Comparison of ENCODE assay signal across 14 cellular contexts in the genomic region with DNA sequence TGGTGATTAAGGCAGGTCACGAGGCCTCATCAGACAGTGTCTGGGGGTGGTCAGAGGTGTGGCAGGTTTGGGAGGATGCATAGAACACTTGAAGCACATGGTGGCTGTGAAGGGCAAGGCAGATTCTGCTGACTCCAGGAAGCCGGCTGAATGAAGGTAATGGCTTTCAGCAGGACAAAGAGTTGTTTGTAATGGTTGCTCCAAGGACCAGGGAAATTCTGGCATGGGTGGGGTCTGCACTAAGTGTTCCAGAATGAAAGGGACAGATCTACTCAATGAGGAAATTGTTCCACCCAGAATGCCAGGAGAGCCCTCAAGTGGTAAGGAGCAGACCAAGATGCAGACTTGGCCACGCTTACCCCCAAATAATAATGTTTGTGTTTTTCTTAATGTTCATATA.
A peak's percentile ranks its signal among the peaks of the same experiment; 100 is the strongest.
DNase-seq lines count a peak whose midpoint lies in the region; ATAC-seq lines count a peak whose summit lies in the region.
"Had no signal": no experiment of that assay in that cellular context is flagged by ENCODE, and none has a peak within 500 bp of the region (broad histone marks: within the 10 kb centered on the region; RNA-seq: fewer than 3 reads in every experiment).

No MANE protein-coding gene starts in this region.

- H3K27me3 Mint-ChIP-seq in activated CD4-positive, alpha-beta T cell treated with anti-CD3 and anti-CD28 coated beads for 36 hours = no peaks in the 10 kb centered on the region
- no peaks in the 10 kb centered on the region for H3K27me3 Mint-ChIP-seq in activated naive CD8-positive, alpha-beta T cell treated with anti-CD3 and anti-CD28 coated beads, Interleukin-2, amount 10 ng/mL, durations not matched to agents 7 days and 5 days

- peaks cover 44% of the 10 kb centered on the region for H3K4me1 Mint-ChIP-seq in activated CD4-positive, alpha-beta T cell treated with anti-CD3 and anti-CD28 coated beads for 36 hours
- H3K4me1 Mint-ChIP-seq in activated naive CD8-positive, alpha-beta T cell treated with anti-CD3 and anti-CD28 coated beads, Interleukin-2, amount 10 ng/mL, durations not matched to agents 7 days and 5 days = peaks cover 29% of the 10 kb centered on the region

- CTCF ChIA-PET in activated CD4-positive, alpha-beta T cell treated with anti-CD3 and anti-CD28 coated beads for 36 hours (lab: Charles Lee) = interaction anchor here (0.6 to 1.1 kb wide), 2 partner anchors 13 to 17 kb away, joined by 4 to 5 read pairs; no protein-coding TSS in a partner anchor

- WGBS in right cardiac atrium = 78% methylated on average over 3 of the region's 3 CpGs

- no peak overlapping the region for H3K4me3 Mint-ChIP-seq in activated CD4-positive, alpha-beta T cell treated with anti-CD3 and anti-CD28 coated beads for 36 hours
- no peak overlapping the region for H3K4me3 Mint-ChIP-seq in activated naive CD8-positive, alpha-beta T cell treated with anti-CD3 and anti-CD28 coated beads, Interleukin-2, amount 10 ng/mL, durations not matched to agents 7 days and 5 days
- H3K4me3 Mint-ChIP-seq: nephron had no signal

- intact Hi-C loops in activated CD4-positive, alpha-beta T cell treated with anti-CD3 and anti-CD28 coated beads for 36 hours (cut with DNase I, micrococcal nuclease) = loop anchor here in 1 of 2 experiments (10.0 kb wide), 1 partner anchor 754 kb away; the partner anchor contains the start of gene SEC61A1
- intact Hi-C loops in right cardiac atrium (cut with DNase I) = no loop called here

- H3K4me1 ChIP-seq in right cardiac atrium (ENCODE audit: control insufficient read depth, insufficient read depth, low read length) (peaks cover 27% of the 10 kb centered on the region), stomach smooth muscle (ENCODE audit: control insufficient read depth, insufficient read depth, low read length) (peaks cover 15% of the 10 kb centered on the region)

- H3K4me3 ChIP-seq in right cardiac atrium (ENCODE audit: low read length) (no peak overlapping the region), stomach smooth muscle (ENCODE audit: low read length in 2 of 2) (peak overlapping the region in 1 of 2 donors; percentile 8)
- H3K4me3 ChIP-seq: GM23248 had no signal

- H3K9ac ChIP-seq in stomach smooth muscle (ENCODE audit: low read length in 2 of 2) = no peak overlapping the region
- H3K9ac ChIP-seq: GM23248 had no signal

- no peaks in the 10 kb centered on the region for H3K9me3 ChIP-seq in right cardiac atrium (ENCODE audit: control insufficient read depth, low read length)
- H3K9me3 ChIP-seq in stomach smooth muscle (ENCODE audit: control insufficient read depth in 2 of 2, low read length in 2 of 2) = no peaks in the 10 kb centered on the region

- DNase-seq in activated CD4-positive, alpha-beta T cell treated with anti-CD3 and anti-CD28 coated beads for 36 hours = no peak
- no peak for DNase-seq in activated CD4-positive, alpha-beta T cell treated with anti-CD3 and anti-CD28 coated beads for 1 hour
- no peak for DNase-seq in activated naive CD8-positive, alpha-beta T cell treated with anti-CD3 and anti-CD28 coated beads, Interleukin-2, amount 10 ng/mL, durations not matched to agents 7 days and 5 days
- DNase-seq in right cardiac atrium (peak in 2 of 3 donors; percentile 51 to 68), NOMO-1 treated with DMSO at 0.1 percent for 48 hours (lab: John Stamatoyannopoulos, UW; ENCODE audit: unreplicated experiment) (no peak), NCI-H2196 (lab: John Stamatoyannopoulos, UW; ENCODE audit: unreplicated experiment) (no peak), NCI-H748 (lab: John Stamatoyannopoulos, UW; ENCODE audit: unreplicated experiment) (no peak)
- DNase-seq: GM23248, KG1, NCI-H1417 treated with DMSO at 0.1 percent for 48 hours, NCI-H524 treated with DMSO at 0.1 percent for 48 hours, SHP77 treated with DMSO at 0.1 percent for 48 hours had no signal

- peak overlapping the region; percentile 91 for H3K27ac ChIP-seq in right cardiac atrium (ENCODE audit: low read length)
- H3K27ac ChIP-seq in stomach smooth muscle (ENCODE audit: low read length) = peak overlapping the region; percentile 18
- H3K27ac ChIP-seq: GM23248 had no signal

- POLR2A ChIA-PET in activated CD4-positive, alpha-beta T cell treated with anti-CD3 and anti-CD28 coated beads for 36 hours (lab: Charles Lee) = no interaction called here
- POLR2A ChIA-PET in activated naive CD8-positive, alpha-beta T cell treated with anti-CD3 and anti-CD28 coated beads, Interleukin-2, amount 10 ng/mL, durations not matched to agents 7 days and 5 days (lab: Charles Lee) = no interaction called here

- ATAC-seq in activated CD4-positive, alpha-beta T cell treated with anti-CD3 and anti-CD28 coated beads for 36 hours = no peak
- ATAC-seq in activated naive CD8-positive, alpha-beta T cell treated with anti-CD3 and anti-CD28 coated beads, Interleukin-2, amount 10 ng/mL, durations not matched to agents 7 days and 5 days (ENCODE audit: low read depth) = no peak
- peak; percentile 7 to 55 for ATAC-seq in right cardiac atrium

- peaks cover 62% of the 10 kb centered on the region for H3K36me3 Mint-ChIP-seq in activated CD4-positive, alpha-beta T cell treated with anti-CD3 and anti-CD28 coated beads for 36 hours (ENCODE audit: low read depth)
- H3K36me3 Mint-ChIP-seq in activated naive CD8-positive, alpha-beta T cell treated with anti-CD3 and anti-CD28 coated beads, Interleukin-2, amount 10 ng/mL, durations not matched to agents 7 days and 5 days = peaks cover 26% of the 10 kb centered on the region

- H3K27me3 ChIP-seq in right cardiac atrium (ENCODE audit: control insufficient read depth, insufficient read depth) = no peaks in the 10 kb centered on the region
- no peaks in the 10 kb centered on the region for H3K27me3 ChIP-seq in stomach smooth muscle (ENCODE audit: control insufficient read depth in 1 of 2, insufficient read depth in 2 of 2, low read length in 2 of 2)

- peak overlapping the region; percentile 72 for H3K27ac Mint-ChIP-seq in activated CD4-positive, alpha-beta T cell treated with anti-CD3 and anti-CD28 coated beads for 36 hours
- peak overlapping the region; percentile 13 for H3K27ac Mint-ChIP-seq in activated naive CD8-positive, alpha-beta T cell treated with anti-CD3 and anti-CD28 coated beads, Interleukin-2, amount 10 ng/mL, durations not matched to agents 7 days and 5 days

- H3K9me3 Mint-ChIP-seq in activated CD4-positive, alpha-beta T cell treated with anti-CD3 and anti-CD28 coated beads for 36 hours (ENCODE audit: low read depth) = no peaks in the 10 kb centered on the region
- H3K9me3 Mint-ChIP-seq in activated naive CD8-positive, alpha-beta T cell treated with anti-CD3 and anti-CD28 coated beads, Interleukin-2, amount 10 ng/mL, durations not matched to agents 7 days and 5 days = no peaks in the 10 kb centered on the region
- H3K9me3 Mint-ChIP-seq: nephron had no signal

- peaks cover 34 to 51% of the 10 kb centered on the region in 2 donors for H3K36me3 ChIP-seq in stomach smooth muscle (ENCODE audit: control insufficient read depth in 2 of 2, insufficient read depth in 2 of 2, low read length in 2 of 2)

Comparison
In these comparisons a context has a peak if more than half of its experiments do, and no peak if none do; other contexts are left out.
1. ATAC-seq: peak in right cardiac atrium (2 of 2); none in activated CD4-positive, alpha-beta T cell treated with anti-CD3 and anti-CD28 coated beads for 36 hours (single experiment) and activated naive CD8-positive, alpha-beta T cell treated with anti-CD3 and anti-CD28 coated beads, Interleukin-2, amount 10 ng/mL, durations not matched to agents 7 days and 5 days (single experiment).
2. DNase-seq: peak in right cardiac atrium (2 of 3); none in activated CD4-positive, alpha-beta T cell treated with anti-CD3 and anti-CD28 coated beads for 36 hours (single experiment), activated CD4-positive, alpha-beta T cell treated with anti-CD3 and anti-CD28 coated beads for 1 hour (single experiment), activated naive CD8-positive, alpha-beta T cell treated with anti-CD3 and anti-CD28 coated beads, Interleukin-2, amount 10 ng/mL, durations not matched to agents 7 days and 5 days (single experiment), NOMO-1 treated with DMSO at 0.1 percent for 48 hours (single experiment), NCI-H2196 (single experiment) and NCI-H748 (single experiment).